Comparison of ENCODE assay signal across 1 cellular context in genomic region chr22:35576671-35577070, GRCh38.
TF ChIP-seq lines count a peak whose summit lies in the region.

No MANE protein-coding gene starts in this region.

TF ChIP-seq in HepG2, 621 proteins besides CTCF, POLR2A, EP300 and RAD21:
- no peak for TF ChIP-seq ZNF724P (CRISPR knock-in tag; IDR thresholded peaks at IDR 0.05; ENCODE audit: borderline replicate concordance)
- TF ChIP-seq ZNF629 (CRISPR knock-in tag; conservative IDR thresholded peaks at IDR 0.05): peak; percentile 34; the same call in 1 of the 2 replicates
TF ChIP-seq in HepG2: peak in this region for 1.
